In genomic region chr20:50354690-50355592, GRCh38 we compare ENCODE assay signal across 1 cellular context.
TF ChIP-seq lines count a peak whose summit lies in the region.

No MANE protein-coding gene starts in this region.

TF ChIP-seq in K562, 482 proteins besides CTCF, POLR2A, EP300 and RAD21 (continued from another document and continues in another):
- TF ChIP-seq AFF4 (CRISPR knock-in tag; IDR thresholded peaks at IDR 0.05) (no peak), TSC22D4 (tag; IDR thresholded peaks at IDR 0.05) (no peak), NFIC (IDR thresholded peaks at IDR 0.05) (peak; percentile 54), SNIP1 (IDR thresholded peaks at IDR 0.05; ENCODE audit: low read depth) (no peak), ZNF589 (CRISPR knock-in tag; IDR thresholded peaks at IDR 0.05; ENCODE audit: low read depth) (no peak), NBN (IDR thresholded peaks at IDR 0.05; ENCODE audit: low read depth) (no peak), NR0B1 (IDR thresholded peaks at IDR 0.05; ENCODE audit: partially characterized antibody) (no peak), NFXL1 (CRISPR knock-in tag; IDR thresholded peaks at IDR 0.05) (no peak), FIP1L1 (IDR thresholded peaks at IDR 0.05; ENCODE audit: low read depth, low read length, poor library complexity, severe bottlenecking) (no peak), RFX5 (IDR thresholded peaks at IDR 0.05; ENCODE audit: low read depth, low read length) (no peak), L3MBTL2 (IDR thresholded peaks at IDR 0.05) (peak; percentile 45; the same call in 1 of the 2 replicates), MCM5 (IDR thresholded peaks at IDR 0.05; ENCODE audit: low read depth) (no peak), USF2 (CRISPR knock-in tag; IDR thresholded peaks at IDR 0.05) (peak; percentile 82), ZNF316 (IDR thresholded peaks at IDR 0.05) (peak; percentile 55), MXI1 (IDR thresholded peaks at IDR 0.05; ENCODE audit: low read depth, low read length) (no peak), NCOA6 (IDR thresholded peaks at IDR 0.05) (no peak), HMBOX1 (IDR thresholded peaks at IDR 0.05) (peak; percentile 68; the same call in 1 of the 2 replicates), CHD7 (IDR thresholded peaks at IDR 0.05; ENCODE audit: low read depth, low read length) (no peak), TARDBP (IDR thresholded peaks at IDR 0.05) (no peak), ZFX (CRISPR knock-in tag; IDR thresholded peaks at IDR 0.05) (no peak), USF1 (CRISPR knock-in tag; IDR thresholded peaks at IDR 0.05) (peak; percentile 89), TFAP4 (CRISPR knock-in tag; IDR thresholded peaks at IDR 0.05; ENCODE audit: borderline replicate concordance) (0 out of 2 replicates have a peak, but pooled peaks have one; percentile 29), ZEB2 (IDR thresholded peaks at IDR 0.05) (peak; percentile 62; the same call in 1 of the 2 replicates), NFYB (IDR thresholded peaks at IDR 0.05; ENCODE audit: extremely low read depth, insufficient read length) (peak; percentile 20), PHTF2 (CRISPR knock-in tag; IDR thresholded peaks at IDR 0.05) (no peak), ZNF780A (CRISPR knock-in tag; IDR thresholded peaks at IDR 0.05) (no peak), ZNF41 (CRISPR knock-in tag; conservative IDR thresholded peaks at IDR 0.05) (no peak), MLLT1 (IDR thresholded peaks at IDR 0.05) (peak in 1 of 2 experiments; percentile 78; a peak in 1 of 4 replicates), SMARCA4 (IDR thresholded peaks at IDR 0.05) (peak; percentile 38; the same call in 1 of the 2 replicates), MAFK (IDR thresholded peaks at IDR 0.05; ENCODE audit: low read length) (0 out of 2 replicates have a peak, but pooled peaks have one; percentile 44), SPI1 (IDR thresholded peaks at IDR 0.05; ENCODE audit: borderline replicate concordance, low read depth, low read length) (no peak)
- TF ChIP-seq, protein P1, sequence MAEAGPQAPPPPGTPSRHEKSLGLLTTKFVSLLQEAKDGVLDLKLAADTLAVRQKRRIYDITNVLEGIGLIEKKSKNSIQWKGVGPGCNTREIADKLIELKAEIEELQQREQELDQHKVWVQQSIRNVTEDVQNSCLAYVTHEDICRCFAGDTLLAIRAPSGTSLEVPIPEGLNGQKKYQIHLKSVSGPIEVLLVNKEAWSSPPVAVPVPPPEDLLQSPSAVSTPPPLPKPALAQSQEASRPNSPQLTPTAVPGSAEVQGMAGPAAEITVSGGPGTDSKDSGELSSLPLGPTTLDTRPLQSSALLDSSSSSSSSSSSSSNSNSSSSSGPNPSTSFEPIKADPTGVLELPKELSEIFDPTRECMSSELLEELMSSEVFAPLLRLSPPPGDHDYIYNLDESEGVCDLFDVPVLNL (CRISPR knock-in tag; IDR thresholded peaks at IDR 0.05; ENCODE audit: low read depth), result no peak
- TF ChIP-seq, protein P2, sequence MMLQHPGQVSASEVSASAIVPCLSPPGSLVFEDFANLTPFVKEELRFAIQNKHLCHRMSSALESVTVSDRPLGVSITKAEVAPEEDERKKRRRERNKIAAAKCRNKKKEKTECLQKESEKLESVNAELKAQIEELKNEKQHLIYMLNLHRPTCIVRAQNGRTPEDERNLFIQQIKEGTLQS (IDR thresholded peaks at IDR 0.05), result peak; percentile 65; the same call in 1 of the 2 replicates
- TF ChIP-seq, protein P2 (CRISPR knock-in tag; conservative IDR thresholded peaks at IDR 0.05), result no peak
